In genomic region chr11:88284306-88285057, GRCh38 we compare ENCODE assay signal across 2 cellular contexts.
TF ChIP-seq lines count a peak whose summit lies in the region.

No MANE protein-coding gene starts in this region.

TF ChIP-seq in liver, 16 proteins besides CTCF, POLR2A, EP300 and RAD21:
- TF ChIP-seq MAX (IDR thresholded peaks at IDR 0.05) (no peak), TAF1 (conservative IDR thresholded peaks at IDR 0.05) (no peak), HNF4A (conservative IDR thresholded peaks at IDR 0.05) (no peak), FOXA1 (IDR thresholded peaks at IDR 0.05) (no peak), REST (IDR thresholded peaks at IDR 0.05) (peak; percentile 12), EGR1 (IDR thresholded peaks at IDR 0.05; ENCODE audit: low read depth in 2 of 2) (no peak), FOXA2 (IDR thresholded peaks at IDR 0.05) (no peak)
TF ChIP-seq in liver: peak in this region for 1.

TF ChIP-seq in HepG2, 621 proteins besides CTCF, POLR2A, EP300 and RAD21:
- TF ChIP-seq HNRNPK (IDR thresholded peaks at IDR 0.05; ENCODE audit: low read depth, low read length, poor library complexity, severe bottlenecking) (no peak), MXD3 (CRISPR knock-in tag; IDR thresholded peaks at IDR 0.05) (no peak), YY1 (IDR thresholded peaks at IDR 0.05; ENCODE audit: insufficient read depth, insufficient replicate concordance, low read depth, low read length) (no peak), ZSCAN29 (CRISPR knock-in tag; conservative IDR thresholded peaks at IDR 0.05) (no peak), HIVEP1 (CRISPR knock-in tag; IDR thresholded peaks at IDR 0.05) (no peak), SMAD9 (CRISPR knock-in tag; IDR thresholded peaks at IDR 0.05) (no peak), ZNF598 (CRISPR knock-in tag; IDR thresholded peaks at IDR 0.05; ENCODE audit: borderline replicate concordance) (no peak), DNMT1 (CRISPR knock-in tag; IDR thresholded peaks at IDR 0.05) (no peak), ZNF878 (CRISPR knock-in tag; IDR thresholded peaks at IDR 0.05) (no peak), TFE3 (CRISPR knock-in tag; IDR thresholded peaks at IDR 0.05) (no peak), TCF12 (IDR thresholded peaks at IDR 0.05) (no peak), TCF12 (CRISPR knock-in tag; IDR thresholded peaks at IDR 0.05) (no peak), KLF13 (CRISPR knock-in tag; IDR thresholded peaks at IDR 0.05) (no peak), MNT (IDR thresholded peaks at IDR 0.05) (no peak), ZNF205 (CRISPR knock-in tag; IDR thresholded peaks at IDR 0.05) (no peak), AKAP8 (CRISPR knock-in tag; IDR thresholded peaks at IDR 0.05) (no peak)
